ENCODE assay signal across 28 cellular contexts in the genomic region with DNA sequence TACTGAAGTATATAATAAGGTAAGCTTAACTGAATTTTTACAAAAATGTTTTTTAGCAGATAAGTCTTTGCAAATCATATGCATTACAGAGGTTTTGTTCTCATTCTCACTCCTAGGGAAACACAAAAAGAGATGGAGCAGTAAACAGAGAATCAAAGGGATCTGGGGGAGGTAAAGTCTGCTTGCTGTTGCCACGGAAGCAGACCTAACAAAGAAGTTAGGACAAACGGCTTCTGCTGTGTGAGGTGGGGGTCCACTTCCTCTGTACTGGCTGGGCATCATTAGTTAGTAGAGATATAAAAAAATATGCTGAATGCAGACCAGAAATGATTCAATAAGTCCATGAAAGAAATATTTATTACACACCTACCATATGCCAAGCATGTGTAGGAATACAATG. TPM values are rescaled to one million over a fixed set of nuclear protein-coding genes. Genes with fewer than 3 reads are reported as not detected.
"Had no signal": no experiment of that assay in that cellular context is flagged by ENCODE, and none has a peak within 500 bp of the region (broad histone marks: within the 10 kb centered on the region; RNA-seq: fewer than 3 reads in every experiment).

No MANE protein-coding gene starts in this region.

- H3K4me2 ChIP-seq: PC-9 had no signal

- H3K27ac Mint-ChIP-seq: activated B cell treated with CpG ODN at 0.5 μM for 24 hours; activated CD4-positive, alpha-beta T cell treated with anti-CD3 and anti-CD28 coated beads, Interleukin-2, amount 10 ng/mL, durations not matched to agents 24 days and 14 days; activated CD8-positive, alpha-beta memory T cell treated with anti-CD3 and anti-CD28 coated beads, Interleukin-2, amount 10 ng/mL, durations not matched to agents 7 days and 5 days; activated naive CD4-positive, alpha-beta T cell treated with anti-CD3 and anti-CD28 coated beads, Interleukin-2, amount 50 U/mL, for 24 hours; activated T-cell treated with anti-CD3 and anti-CD28 coated beads, Interleukin-2, amount 50 U/mL, for 24 hours; activated T-helper 1 cell treated with anti-CD3 and anti-CD28 coated beads, Interleukin-12 subunit alpha, Interleukin-12 subunit beta, Interleukin-2, Interleukin-4 antibody, amounts not matched to agents 30 ng/mL and 10 ng/mL and 1 ng/mL, durations not matched to agents 14 hours and 24 hours and 36 hours; T-helper 2 cell treated with Interferon-gamma antibody and Interleukin-4, amounts not matched to agents 5 μg/mL and 100 μg/mL, for 36 hours had no signal

- H3K4me1 ChIP-seq: body of pancreas had no signal

- H3K9me3 ChIP-seq: body of pancreas had no signal

- H3K4me1 Mint-ChIP-seq: activated B cell treated with CpG ODN at 0.5 μM for 24 hours; activated CD4-positive, alpha-beta T cell treated with anti-CD3 and anti-CD28 coated beads, Interleukin-2, amount 10 ng/mL, durations not matched to agents 24 days and 14 days; activated naive CD4-positive, alpha-beta T cell treated with anti-CD3 and anti-CD28 coated beads, Interleukin-2, amount 50 U/mL, for 24 hours; central memory CD8-positive, alpha-beta T cell had no signal

- H3K27ac ChIP-seq: body of pancreas, PC-9, SK-N-MC had no signal

- H3K9me3 Mint-ChIP-seq: activated B cell treated with CpG ODN at 0.5 μM for 24 hours; activated CD4-positive, alpha-beta T cell treated with anti-CD3 and anti-CD28 coated beads, Interleukin-2, amount 10 ng/mL, durations not matched to agents 24 days and 14 days; activated naive CD4-positive, alpha-beta T cell treated with anti-CD3 and anti-CD28 coated beads, Interleukin-2, amount 50 U/mL, for 24 hours; activated T-cell treated with anti-CD3 and anti-CD28 coated beads, Interleukin-2, amount 50 U/mL, for 24 hours; activated T-helper 1 cell treated with anti-CD3 and anti-CD28 coated beads, Interleukin-12 subunit alpha, Interleukin-12 subunit beta, Interleukin-2, Interleukin-4 antibody, amounts not matched to agents 30 ng/mL and 10 ng/mL and 1 ng/mL, durations not matched to agents 14 hours and 24 hours and 36 hours; central memory CD8-positive, alpha-beta T cell; T-helper 2 cell treated with Interferon-gamma antibody and Interleukin-4, amounts not matched to agents 5 μg/mL and 100 μg/mL, for 36 hours had no signal

- DNase-seq: activated B cell treated with CpG ODN at 0.5 μM for 24 hours; activated CD4-positive, alpha-beta T cell treated with anti-CD3 and anti-CD28 coated beads for 1 hour; activated CD4-positive, alpha-beta T cell treated with anti-CD3 and anti-CD28 coated beads, Interleukin-2, amount 10 ng/mL, durations not matched to agents 24 days and 14 days; activated CD4-positive, alpha-beta T cell treated with anti-CD3 and anti-CD28 coated beads, Interleukin-2, amount 50 U/mL, for 48 hours; activated CD8-positive, alpha-beta memory T cell treated with anti-CD3 and anti-CD28 coated beads, Interleukin-2, amount 10 ng/mL, durations not matched to agents 7 days and 5 days; activated effector memory CD4-positive, alpha-beta T cell treated with Interleukin-2 at 50 U/mL for 16 hours; activated naive CD4-positive, alpha-beta T cell; activated T-cell treated with anti-CD3 and anti-CD28 coated beads, Interleukin-2, amount 50 U/mL, for 24 hours; aorta; body of pancreas; IMR-90; KBM-7; NCI-H1048; NCI-H146; NCI-H187 treated with DMSO at 0.1 percent for 48 hours; NCI-H2081 treated with DMSO at 0.1 percent for 48 hours; NCI-H345; NCI-H510A; NCI-H526 treated with DMSO at 0.1 percent for 48 hours; PC-9 had no signal

- ATAC-seq: activated CD8-positive, alpha-beta memory T cell treated with anti-CD3 and anti-CD28 coated beads, Interleukin-2, amount 10 ng/mL, durations not matched to agents 7 days and 5 days; body of pancreas; Right ventricle myocardium inferior had no signal

- H2AFZ ChIP-seq: PC-9 had no signal

- H3K4me3 ChIP-seq: body of pancreas, PC-9, SK-N-MC had no signal

- H3K4me3 Mint-ChIP-seq: activated B cell treated with CpG ODN at 0.5 μM for 24 hours; activated CD4-positive, alpha-beta T cell treated with anti-CD3 and anti-CD28 coated beads, Interleukin-2, amount 10 ng/mL, durations not matched to agents 24 days and 14 days; activated CD8-positive, alpha-beta memory T cell treated with anti-CD3 and anti-CD28 coated beads, Interleukin-2, amount 10 ng/mL, durations not matched to agents 7 days and 5 days; activated naive CD4-positive, alpha-beta T cell treated with anti-CD3 and anti-CD28 coated beads, Interleukin-2, amount 50 U/mL, for 24 hours; activated T-cell treated with anti-CD3 and anti-CD28 coated beads, Interleukin-2, amount 50 U/mL, for 24 hours; activated T-helper 1 cell treated with anti-CD3 and anti-CD28 coated beads, Interleukin-12 subunit alpha, Interleukin-12 subunit beta, Interleukin-2, Interleukin-4 antibody, amounts not matched to agents 30 ng/mL and 10 ng/mL and 1 ng/mL, durations not matched to agents 14 hours and 24 hours and 36 hours; central memory CD8-positive, alpha-beta T cell; T-helper 2 cell treated with Interferon-gamma antibody and Interleukin-4, amounts not matched to agents 5 μg/mL and 100 μg/mL, for 36 hours had no signal

- H3K27me3 ChIP-seq: body of pancreas had no signal

- FAIRE-seq: bronchial epithelial cell had no signal

- H3K36me3 Mint-ChIP-seq: activated CD8-positive, alpha-beta memory T cell treated with anti-CD3 and anti-CD28 coated beads, Interleukin-2, amount 10 ng/mL, durations not matched to agents 7 days and 5 days; activated naive CD4-positive, alpha-beta T cell treated with anti-CD3 and anti-CD28 coated beads, Interleukin-2, amount 50 U/mL, for 24 hours had no signal

RNA-seq across cellular contexts. Expression of gene GJA5, which starts 34.2 kb away (rescaled TPM):
- total RNA-seq: activated B cell treated with CpG ODN at 0.5 μM for 24 hours; activated CD4-positive, alpha-beta T cell treated with anti-CD3 and anti-CD28 coated beads, Interleukin-2, amount 10 ng/mL, durations not matched to agents 24 days and 14 days; activated CD8-positive, alpha-beta memory T cell treated with anti-CD3 and anti-CD28 coated beads, Interleukin-2, amount 10 ng/mL, durations not matched to agents 7 days and 5 days; activated T-helper 1 cell treated with anti-CD3 and anti-CD28 coated beads, Interleukin-12 subunit alpha, Interleukin-12 subunit beta, Interleukin-2, Interleukin-4 antibody, amounts not matched to agents 30 ng/mL and 10 ng/mL and 1 ng/mL, durations not matched to agents 14 hours and 24 hours and 36 hours; bronchial epithelial cell; IMR-90; T-helper 1 cell treated with Interleukin-12 subunit alpha and Interleukin-12 subunit beta and Interleukin-4 antibody, amounts not matched to agents 30 ng/mL and 1 ng/mL, for 36 hours had no signal
- polyA plus RNA-seq: IMR-90 had no signal
